Comparison of ENCODE assay signal across 33 cellular contexts in genomic region chr21:44272231-44272858, GRCh38. TPM values are rescaled to one million over a fixed set of nuclear protein-coding genes. Genes with fewer than 3 reads are reported as not detected.
DNase-seq lines count a peak whose midpoint lies in the region; ATAC-seq, FAIRE-seq and TF ChIP-seq lines count a peak whose summit lies in the region.
"Had no signal": no experiment of that assay in that cellular context is flagged by ENCODE, and none has a peak within 500 bp of the region (broad histone marks: within the 10 kb centered on the region; RNA-seq: fewer than 3 reads in every experiment).

No MANE protein-coding gene starts in this region.

- no peak overlapping the region for H3K27ac ChIP-seq in H1 (ENCODE audit: low read depth, low read length)
- no peak overlapping the region for H3K27ac ChIP-seq in neuronal stem cell (replicated peaks; ENCODE audit: low read length)
- H3K27ac ChIP-seq in upper lobe of right lung: no peak overlapping the region
- H3K27ac ChIP-seq in foreskin keratinocyte: no peak overlapping the region
- H3K27ac ChIP-seq: A549, SK-N-MC had no signal

- H3K27me3 ChIP-seq in H1 (replicated peaks in 1 of 4; ENCODE audit: control insufficient read depth in 3 of 4, extremely low read depth in 1 of 4, insufficient read depth in 3 of 4, low read length in 3 of 4) (no peaks in the 10 kb centered on the region), neuronal stem cell (ENCODE audit: control insufficient read depth in 3 of 3, insufficient read depth in 3 of 3, low read depth in 1 of 3, low read length in 3 of 3) (peaks cover 0 to 4% (median 0%) of the 10 kb centered on the region in 3 experiments), upper lobe of right lung (no peaks in the 10 kb centered on the region), foreskin keratinocyte (peaks cover 31% of the 10 kb centered on the region)

- no peak overlapping the region for H3K18ac ChIP-seq in H1 (ENCODE audit: extremely low read depth, low read length)
- H3K18ac ChIP-seq in neuronal stem cell (ENCODE audit: low read length): peak overlapping the region; percentile 59

- H3K56ac ChIP-seq in H1 (replicated peaks; ENCODE audit: insufficient read length, low read depth, low read length): no peak overlapping the region

- intact Hi-C loops in upper lobe of right lung (cut with DNase I): no loop called here

- H2BK15ac ChIP-seq in H1 (ENCODE audit: low read length) (no peak overlapping the region), neuronal stem cell (ENCODE audit: low read length) (peak overlapping the region; percentile 62)

- H4K91ac ChIP-seq in H1 (replicated peaks; ENCODE audit: insufficient read length, low read length) (peak overlapping the region; percentile 19), neuronal stem cell (ENCODE audit: low read depth, low read length, poor library complexity) (no peak overlapping the region)

- H3K79me1 ChIP-seq in H1 (ENCODE audit: low read depth, low read length) (no peaks in the 10 kb centered on the region), neuronal stem cell (ENCODE audit: low read depth, low read length) (peaks cover 3% of the 10 kb centered on the region)

- TF ChIP-seq RAD21 in H1 (IDR thresholded peaks at IDR 0.05 in 1 of 2, conservative IDR thresholded peaks at IDR 0.05 in 1 of 2; ENCODE audit: low read depth in 2 of 2, low read length in 2 of 2): no peak

- H4K5ac ChIP-seq in H1 (ENCODE audit: insufficient read length, low read depth, low read length): no peak overlapping the region

- H4K20me1 ChIP-seq in H1 (replicated peaks in 1 of 2; ENCODE audit: control insufficient read depth in 1 of 2, insufficient read depth in 2 of 2, low read length in 2 of 2): no peaks in the 10 kb centered on the region

- POLR2A ChIA-PET in H1 (lab: Charles Lee; ENCODE audit: partially characterized antibody): no interaction called here

- CTCF ChIA-PET in H1 (lab: Charles Lee; ENCODE audit: partially characterized antibody): interaction anchor here (1.7 kb wide), 1 partner anchor 25 kb away, joined by 7 read pairs; no protein-coding TSS in a partner anchor

- H3K79me2 ChIP-seq in H1 (ENCODE audit: control insufficient read depth in 1 of 2, insufficient read depth in 2 of 2, low read length in 2 of 2): no peaks in the 10 kb centered on the region

- no peaks in the 10 kb centered on the region for H3K4me1 Mint-ChIP-seq in stimulated activated naive CD8-positive, alpha-beta T cell treated with anti-CD3 and anti-CD28 coated beads, Interleukin-15, amount 100 ng/mL, for 72 hours

- H3K9me3 Mint-ChIP-seq in stimulated activated naive CD8-positive, alpha-beta T cell treated with anti-CD3 and anti-CD28 coated beads, Interleukin-15, amount 100 ng/mL, for 72 hours: no peaks in the 10 kb centered on the region
- H3K9me3 Mint-ChIP-seq: CD4-positive, alpha-beta memory T cell had no signal

- 89% methylated on average over 19 of the region's 19 CpGs; no CpG with 5 or more reads in 1 of the 2 experiments for WGBS in H1 (ENCODE audit: extremely low coverage in 1 of 2, insufficient coverage in 1 of 2, insufficient read length in 1 of 2, insufficient replicate concordance in 2 of 2, low coverage in 1 of 2, low lambda C conversion rate in 2 of 2, missing lambda C conversion rate in 1 of 2), 2 experiments
- whole genome bisulfite sequencing in neuronal stem cell (ENCODE audit: extremely low coverage in 2 of 2, insufficient read length in 2 of 2, insufficient replicate concordance in 1 of 2), 2 donors: no CpG with 5 or more reads among the region's 19 CpGs

- no peak overlapping the region for H2BK120ac ChIP-seq in H1 (replicated peaks; ENCODE audit: low read depth, low read length)
- no peak overlapping the region for H2BK120ac ChIP-seq in neuronal stem cell (ENCODE audit: low read depth, low read length)

- TF ChIP-seq CTCF in H1 (IDR thresholded peaks at IDR 0.05; ENCODE audit: control extremely low read depth in 1 of 3, insufficient read depth in 1 of 3, low read depth in 1 of 3, low read length in 3 of 3): no peak
- no peak for TF ChIP-seq CTCF in upper lobe of right lung (IDR thresholded peaks at IDR 0.05)
- no peak for TF ChIP-seq CTCF in foreskin keratinocyte (conservative IDR thresholded peaks at IDR 0.05)

- H2BK5ac ChIP-seq in H1 (ENCODE audit: low read depth, low read length): no peak overlapping the region
- peak overlapping the region; percentile 82 for H2BK5ac ChIP-seq in neuronal stem cell (ENCODE audit: low read length)

- H2AK5ac ChIP-seq in H1 (ENCODE audit: low read depth, low read length): no peak overlapping the region
- peak overlapping the region; percentile 78 for H2AK5ac ChIP-seq in neuronal stem cell (ENCODE audit: low read depth, low read length)

- no peak overlapping the region for H3K14ac ChIP-seq in H1 (ENCODE audit: insufficient read length)
- peak overlapping the region; percentile 78 for H3K14ac ChIP-seq in neuronal stem cell (ENCODE audit: low read length)

- no peak for TF ChIP-seq POLR2A in H1 (IDR thresholded peaks at IDR 0.05; ENCODE audit: control extremely low read depth in 1 of 2, low read depth in 2 of 2, low read length in 2 of 2)

- H3K9me3 ChIP-seq in H1 (ENCODE audit: insufficient read depth in 2 of 2, low read depth in 1 of 2, low read length in 1 of 2) (no peaks in the 10 kb centered on the region), neuronal stem cell (replicated peaks in 1 of 2; ENCODE audit: control insufficient read depth in 2 of 2, insufficient read depth in 1 of 2, low read depth in 1 of 2, low read length in 2 of 2) (no peaks in the 10 kb centered on the region), upper lobe of right lung (no peaks in the 10 kb centered on the region)
- H3K9me3 ChIP-seq: A549, Caco-2 had no signal

- H3K4ac ChIP-seq in H1 (replicated peaks; ENCODE audit: insufficient read length, low read depth, low read length): no peak overlapping the region
- no peak overlapping the region for H3K4ac ChIP-seq in neuronal stem cell (ENCODE audit: low read length)

- no peaks in the 10 kb centered on the region for H3K36me3 ChIP-seq in H1 (ENCODE audit: control insufficient read depth in 2 of 4, insufficient read depth in 4 of 4, low read length in 3 of 4)
- H3K36me3 ChIP-seq in neuronal stem cell (replicated peaks in 1 of 2; ENCODE audit: control insufficient read depth in 2 of 2, insufficient read depth in 2 of 2, low read length in 2 of 2): no peaks in the 10 kb centered on the region
- no peaks in the 10 kb centered on the region for H3K36me3 ChIP-seq in upper lobe of right lung

- H3K27ac Mint-ChIP-seq in stimulated activated naive CD8-positive, alpha-beta T cell treated with anti-CD3 and anti-CD28 coated beads, Interleukin-15, amount 100 ng/mL, for 72 hours: peak overlapping the region in 1 of 2 donors; percentile 64
- H3K27ac Mint-ChIP-seq: CD4-positive, alpha-beta memory T cell had no signal

- no peaks in the 10 kb centered on the region; the same call in 1 of the 2 replicates for H3K23me2 ChIP-seq in H1 (ENCODE audit: low read depth, low read length)

- 0 out of 2 replicates have a peak overlapping the region, but pooled peaks have one; percentile 17 for H2BK12ac ChIP-seq in H1 (ENCODE audit: low read depth, low read length)
- no peak overlapping the region for H2BK12ac ChIP-seq in neuronal stem cell (ENCODE audit: low read length)

- H3K27me3 Mint-ChIP-seq in stimulated activated naive CD8-positive, alpha-beta T cell treated with anti-CD3 and anti-CD28 coated beads, Interleukin-15, amount 100 ng/mL, for 72 hours: no peaks in the 10 kb centered on the region
- H3K27me3 Mint-ChIP-seq: CD4-positive, alpha-beta memory T cell had no signal

- H3K23ac ChIP-seq in H1 (ENCODE audit: insufficient read length): no peak overlapping the region
- peak overlapping the region; percentile 16 for H3K23ac ChIP-seq in neuronal stem cell (ENCODE audit: low read depth, low read length, poor library complexity)

- no peak overlapping the region for H3K4me3 Mint-ChIP-seq in stimulated activated naive CD8-positive, alpha-beta T cell treated with anti-CD3 and anti-CD28 coated beads, Interleukin-15, amount 100 ng/mL, for 72 hours
- H3K4me3 Mint-ChIP-seq: CD4-positive, alpha-beta memory T cell had no signal

- H4K8ac ChIP-seq in H1 (ENCODE audit: extremely low read depth, insufficient read depth, low read length) (peak overlapping the region; percentile 57), neuronal stem cell (ENCODE audit: low read depth, low read length) (no peak overlapping the region)

- no peak for DNase-seq in stimulated activated naive CD8-positive, alpha-beta T cell treated with anti-CD3 and anti-CD28 coated beads, Interleukin-15, Interleukin-2, amounts not matched to agents 100 U/mL and 50 U/mL, for 24 hours
- no peak for DNase-seq in stimulated activated naive CD8-positive, alpha-beta T cell treated with anti-CD3 and anti-CD28 coated beads, Interleukin-15, amount 100 ng/mL, for 72 hours
- DNase-seq in H1 (ENCODE audit: low read depth in 1 of 2, low spot score in 2 of 2) (no peak), neuronal stem cell (ENCODE audit: low spot score) (no peak), upper lobe of right lung (no peak), foreskin keratinocyte (no peak), glomerular visceral epithelial cell (ENCODE audit: extremely low spot score) (no peak)
- DNase-seq: AML-193; C1 segment of cervical spinal cord; Caco-2; CD4-positive, alpha-beta memory T cell; DMS 273 treated with DMSO at 0.1 percent for 48 hours; DMS79; EL; GDM1; Karpas-422; NCI-H1092; NCI-H1417 treated with DMSO at 0.1 percent for 48 hours; NCI-H1694 treated with DMSO at 0.1 percent for 48 hours; NCI-H2171; NCI-H226; NCI-H510A; NCI-H69; RPMI8226; SIG-M5 had no signal

- TF ChIP-seq EP300 in H1 (IDR thresholded peaks at IDR 0.05; ENCODE audit: borderline replicate concordance in 1 of 2, low read depth in 2 of 2, low read length in 2 of 2): no peak

- FAIRE-seq in H1 (lab: Jason Lieb, UNC): no peak
- FAIRE-seq: A549, GM12878, HepG2 had no signal

- H2AFZ ChIP-seq in H1 (ENCODE audit: low read length): peak overlapping the region; percentile 22; the same call in 1 of the 2 replicates
- peak overlapping the region; percentile 52 for H2AFZ ChIP-seq in neuronal stem cell (ENCODE audit: low read length)

- H2BK20ac ChIP-seq in H1 (ENCODE audit: low read length): no peak overlapping the region

- ATAC-seq in stimulated activated naive CD8-positive, alpha-beta T cell treated with anti-CD3 and anti-CD28 coated beads, Interleukin-15, Interleukin-2, amounts not matched to agents 100 U/mL and 50 U/mL, for 24 hours: peak; percentile 28
- ATAC-seq in stimulated activated naive CD8-positive, alpha-beta T cell treated with anti-CD3 and anti-CD28 coated beads, Interleukin-15, amount 100 ng/mL, for 72 hours: no peak
- peak; percentile 36 for ATAC-seq in upper lobe of right lung
- ATAC-seq in foreskin keratinocyte: no peak
- no peak for ATAC-seq in GM18502 (IDR thresholded peaks at IDR 0.05; ENCODE audit: poor library complexity, unreplicated experiment)
- ATAC-seq: A549, HCT116 had no signal

- H3K4me1 ChIP-seq in H1 (replicated peaks in 1 of 4; ENCODE audit: control insufficient read depth in 3 of 4, insufficient read depth in 4 of 4, low read length in 3 of 4): no peaks in the 10 kb centered on the region; a peak in 2 of 7 replicates
- peaks cover 0 to 2% of the 10 kb centered on the region in 2 donors for H3K4me1 ChIP-seq in neuronal stem cell (ENCODE audit: control insufficient read depth in 2 of 2, insufficient read depth in 1 of 2, low read depth in 1 of 2, low read length in 2 of 2)
- no peaks in the 10 kb centered on the region for H3K4me1 ChIP-seq in upper lobe of right lung
- no peaks in the 10 kb centered on the region for H3K4me1 ChIP-seq in foreskin keratinocyte
- H3K4me1 ChIP-seq: A549, Caco-2 had no signal

- H3K4me3 ChIP-seq in H1 (ENCODE audit: extremely low read depth in 1 of 4, insufficient read depth in 2 of 4, low read depth in 3 of 4, low read length in 4 of 4) (no peak overlapping the region), neuronal stem cell (ENCODE audit: low read length in 2 of 2) (peak overlapping the region in 1 of 2 donors; percentile 12), upper lobe of right lung (no peak overlapping the region)
- H3K4me3 ChIP-seq: A549, GM12878, SK-N-MC had no signal

- H3K4me2 ChIP-seq in H1 (ENCODE audit: insufficient read depth in 1 of 2, low read depth in 2 of 2, low read length in 2 of 2): no peak overlapping the region
- H3K4me2 ChIP-seq in neuronal stem cell (ENCODE audit: insufficient read depth, low read length, poor library complexity, severe bottlenecking): no peak overlapping the region
- H3K4me2 ChIP-seq: A549 had no signal

- H3K9ac ChIP-seq in H1 (replicated peaks in 1 of 4; ENCODE audit: extremely low read depth in 1 of 4, low read depth in 3 of 4, low read length in 3 of 4) (no peak overlapping the region), neuronal stem cell (ENCODE audit: low read depth, low read length, poor library complexity) (no peak overlapping the region)

RNA-seq across cellular contexts. Expression of gene DNMT3L, which starts 10.6 kb away (rescaled TPM):
- total RNA-seq in H1 (2021; fragmentation: NEBNext Ultra II Directional; extraction: Animal tissue kit (Norgen Biotek cat#: 25700)): not detected in 2 replicates
- polyA plus RNA-seq in H1 (2011; rRNA removed): 0.06 and 0.30 TPM in 2 replicates
- 0.05 TPM for polyA plus RNA-seq in H1 (2011; cell fraction: cytosol; rRNA removed)
- 0.13 TPM for polyA plus RNA-seq in H1 (2011; cell fraction: nucleus; rRNA removed)
- not detected in 4 replicates for polyA plus RNA-seq in H1 (2012, experiment 1 of 2)
- not detected for polyA plus RNA-seq in H1 (2012, experiment 2 of 2)
- polyA plus RNA-seq in H1 (2013, experiment 1 of 2): 0.12 TPM
- 0.09 TPM for polyA plus RNA-seq in H1 (2013, experiment 2 of 2)
- 0.28 TPM in 1 of 2 replicates, not detected in the other for polyA minus RNA-seq in H1 (2011; rRNA and poly(A)+ RNA removed)
- not detected for polyA minus RNA-seq in H1 (2011; cell fraction: cytosol; rRNA and poly(A)+ RNA removed)
- not detected for polyA minus RNA-seq in H1 (2011; cell fraction: nucleus; rRNA and poly(A)+ RNA removed)
- polyA plus RNA-seq in neuronal stem cell (2013, experiment 1 of 2): 0.04 TPM
- polyA plus RNA-seq in neuronal stem cell (2013, experiment 2 of 2): not detected
- total RNA-seq in upper lobe of right lung: not detected
- not detected in 2 replicates for total RNA-seq in foreskin keratinocyte
- polyA plus RNA-seq in foreskin keratinocyte: not detected in 2 replicates
- total RNA-seq: CD4-positive, alpha-beta memory T cell; GM12878; H4; HT1080 had no signal
- polyA plus RNA-seq: A549; CD4-positive, alpha-beta memory T cell; GM12878 had no signal

RNA-seq across cellular contexts. Expression of gene AIRE, which starts 13.3 kb away (rescaled TPM):
- total RNA-seq in H1 (2021; fragmentation: NEBNext Ultra II Directional; extraction: Animal tissue kit (Norgen Biotek cat#: 25700)): 0.10 TPM in 1 of 2 replicates, not detected in the other
- polyA plus RNA-seq in H1 (2011; rRNA removed) (0.09 and 0.20 TPM in 2 replicates), foreskin keratinocyte (not detected in 2 replicates)
- polyA plus RNA-seq in H1 (2011; cell fraction: cytosol; rRNA removed): 0.10 TPM
- 1.0 TPM for polyA plus RNA-seq in H1 (2011; cell fraction: nucleus; rRNA removed)
- polyA plus RNA-seq in H1 (2012, experiment 1 of 2): 0.16 to 0.23 TPM (median 0.20 TPM) in 3 of 4 replicates, not detected in the other
- 0.09 TPM for polyA plus RNA-seq in H1 (2012, experiment 2 of 2)
- polyA plus RNA-seq in H1 (2013, experiment 1 of 2): 0.02 TPM
- not detected for polyA plus RNA-seq in H1 (2013, experiment 2 of 2)
- polyA minus RNA-seq in H1 (2011; rRNA and poly(A)+ RNA removed): 0.06 and 0.10 TPM in 2 replicates
- polyA minus RNA-seq in H1 (2011; cell fraction: cytosol; rRNA and poly(A)+ RNA removed): not detected
- 0.30 TPM for polyA minus RNA-seq in H1 (2011; cell fraction: nucleus; rRNA and poly(A)+ RNA removed)
- not detected for polyA plus RNA-seq in neuronal stem cell (2013, experiment 1 of 2)
- not detected for polyA plus RNA-seq in neuronal stem cell (2013, experiment 2 of 2)
- total RNA-seq in upper lobe of right lung (not detected), foreskin keratinocyte (not detected in 2 replicates)
- total RNA-seq: Caco-2; CD4-positive, alpha-beta memory T cell; H4; HepG2; HT1080 had no signal
- polyA plus RNA-seq: A549, HepG2 had no signal

RNA-seq across cellular contexts. Expression of gene PFKL, which starts 27.5 kb away (rescaled TPM):
- total RNA-seq in H1 (2021; fragmentation: NEBNext Ultra II Directional; extraction: Animal tissue kit (Norgen Biotek cat#: 25700)): 76.7 and 82.3 TPM in 2 replicates
- polyA plus RNA-seq in H1 (2011; rRNA removed) (80.2 and 106 TPM in 2 replicates), foreskin keratinocyte (91.0 and 98.3 TPM in 2 replicates)
- polyA plus RNA-seq in H1 (2011; cell fraction: cytosol; rRNA removed): 87.2 TPM
- 210 TPM for polyA plus RNA-seq in H1 (2011; cell fraction: nucleus; rRNA removed)
- 40.8 to 95.9 TPM (median 88.0 TPM) in 4 replicates for polyA plus RNA-seq in H1 (2012, experiment 1 of 2)
- polyA plus RNA-seq in H1 (2012, experiment 2 of 2): 60.1 TPM
- 42.3 TPM for polyA plus RNA-seq in H1 (2013, experiment 1 of 2)
- polyA plus RNA-seq in H1 (2013, experiment 2 of 2): 40.2 TPM
- polyA minus RNA-seq in H1 (2011; rRNA and poly(A)+ RNA removed): 32.1 and 43.0 TPM in 2 replicates
- 45.9 TPM for polyA minus RNA-seq in H1 (2011; cell fraction: cytosol; rRNA and poly(A)+ RNA removed)
- 49.0 TPM for polyA minus RNA-seq in H1 (2011; cell fraction: nucleus; rRNA and poly(A)+ RNA removed)
- polyA plus RNA-seq in neuronal stem cell (2013, experiment 1 of 2): 37.4 TPM
- polyA plus RNA-seq in neuronal stem cell (2013, experiment 2 of 2): 35.9 TPM
- total RNA-seq in upper lobe of right lung (101 TPM), foreskin keratinocyte (93.8 and 104 TPM in 2 replicates)

RNA-seq across cellular contexts. Expression of gene ICOSLG, which starts 31.6 kb away (rescaled TPM):
- total RNA-seq in H1 (2021; fragmentation: NEBNext Ultra II Directional; extraction: Animal tissue kit (Norgen Biotek cat#: 25700)): 5.5 and 6.7 TPM in 2 replicates
- polyA plus RNA-seq in H1 (2011; rRNA removed) (2.3 and 3.1 TPM in 2 replicates), foreskin keratinocyte (1.2 and 2.4 TPM in 2 replicates)
- polyA plus RNA-seq in H1 (2011; cell fraction: cytosol; rRNA removed): 1.8 TPM
- polyA plus RNA-seq in H1 (2011; cell fraction: nucleus; rRNA removed): 6.0 TPM
- polyA plus RNA-seq in H1 (2012, experiment 1 of 2): 3.7 to 5.6 TPM (median 4.5 TPM) in 4 replicates
- 4.1 TPM for polyA plus RNA-seq in H1 (2012, experiment 2 of 2)
- polyA plus RNA-seq in H1 (2013, experiment 1 of 2): 4.3 TPM
- 4.6 TPM for polyA plus RNA-seq in H1 (2013, experiment 2 of 2)
- 4.8 and 7.4 TPM in 2 replicates for polyA minus RNA-seq in H1 (2011; rRNA and poly(A)+ RNA removed)
- 2.3 TPM for polyA minus RNA-seq in H1 (2011; cell fraction: cytosol; rRNA and poly(A)+ RNA removed)
- 3.5 TPM for polyA minus RNA-seq in H1 (2011; cell fraction: nucleus; rRNA and poly(A)+ RNA removed)
- 0.49 TPM for polyA plus RNA-seq in neuronal stem cell (2013, experiment 1 of 2)
- 0.43 TPM for polyA plus RNA-seq in neuronal stem cell (2013, experiment 2 of 2)
- total RNA-seq in upper lobe of right lung (11.3 TPM), foreskin keratinocyte (1.3 and 2.0 TPM in 2 replicates)

Comparison
In these comparisons a context has a peak if more than half of its experiments do, and no peak if none do; other contexts are left out.
1. ATAC-seq: peak in stimulated activated naive CD8-positive, alpha-beta T cell treated with anti-CD3 and anti-CD28 coated beads, Interleukin-15, Interleukin-2, amounts not matched to agents 100 U/mL and 50 U/mL, for 24 hours (single experiment) and upper lobe of right lung (single experiment); none in stimulated activated naive CD8-positive, alpha-beta T cell treated with anti-CD3 and anti-CD28 coated beads, Interleukin-15, amount 100 ng/mL, for 72 hours (single experiment), foreskin keratinocyte (single experiment) and GM18502 (single experiment).